8 cellular contexts compared by ENCODE assay signal in genomic region chr7:103149808-103150180, GRCh38. TPM values are rescaled to one million over a fixed set of nuclear protein-coding genes. Genes with fewer than 3 reads are reported as not detected.
A peak's percentile ranks its signal among the peaks of the same experiment; 100 is the strongest.
DNase-seq lines count a peak whose midpoint lies in the region; ATAC-seq and TF ChIP-seq lines count a peak whose summit lies in the region.

No MANE protein-coding gene starts in this region.

- CTCF ChIA-PET in activated CD8-positive, alpha-beta memory T cell treated with anti-CD3 and anti-CD28 coated beads, Interleukin-2, amount 10 ng/mL, durations not matched to agents 7 days and 5 days (lab: Charles Lee), result interaction anchor here (1.1 kb wide), 1 partner anchor 75 kb away, joined by 4 read pairs; the partner anchor contains the start of genes ARMC10 and FBXL13

- no peak for DNase-seq in activated CD8-positive, alpha-beta memory T cell treated with anti-CD3 and anti-CD28 coated beads, Interleukin-2, amount 10 ng/mL, durations not matched to agents 7 days and 5 days
- DNase-seq in activated CD8-positive, alpha-beta memory T cell treated with anti-CD3 and anti-CD28 coated beads for 24 hours, result no peak
- DNase-seq in NCI-H526 treated with DMSO at 0.1 percent for 48 hours (lab: John Stamatoyannopoulos, UW) (peak; percentile 93), epithelial cell of proximal tubule (ENCODE audit: low read depth) (no peak), nucleus accumbens (lab: John Stamatoyannopoulos, UW) (no peak)
- no peak for DNase-seq in stimulated activated CD4-positive, alpha-beta T cell treated with anti-CD3 and anti-CD28 coated beads, Interleukin-2, amount 100 ng/mL, for 48 hours

- peak overlapping the region; percentile 88 for H3K27ac Mint-ChIP-seq in activated CD8-positive, alpha-beta memory T cell treated with anti-CD3 and anti-CD28 coated beads, Interleukin-2, amount 10 ng/mL, durations not matched to agents 7 days and 5 days

- H3K9me3 Mint-ChIP-seq in activated CD8-positive, alpha-beta memory T cell treated with anti-CD3 and anti-CD28 coated beads, Interleukin-2, amount 10 ng/mL, durations not matched to agents 7 days and 5 days (ENCODE audit: low read depth), result no peaks in the 10 kb centered on the region

- H3K27ac ChIP-seq in rectal smooth muscle tissue (ENCODE audit: low read depth, low read length), result peak overlapping the region; percentile 98

- H3K27me3 Mint-ChIP-seq in activated CD8-positive, alpha-beta memory T cell treated with anti-CD3 and anti-CD28 coated beads, Interleukin-2, amount 10 ng/mL, durations not matched to agents 7 days and 5 days, result no peaks in the 10 kb centered on the region

- ATAC-seq in activated CD8-positive, alpha-beta memory T cell treated with anti-CD3 and anti-CD28 coated beads, Interleukin-2, amount 10 ng/mL, durations not matched to agents 7 days and 5 days, result no peak
- ATAC-seq in HG03095 (IDR thresholded peaks at IDR 0.05; ENCODE audit: unreplicated experiment), result no peak

- peaks cover 6% of the 10 kb centered on the region for H3K4me1 ChIP-seq in rectal smooth muscle tissue (ENCODE audit: control insufficient read depth, insufficient read depth, low read length)

- H3K9ac ChIP-seq in rectal smooth muscle tissue (ENCODE audit: low read length), result no peak overlapping the region

- TF ChIP-seq CTCF in epithelial cell of proximal tubule (conservative IDR thresholded peaks at IDR 0.05; ENCODE audit: low read depth, low read length), result no peak

- H3K4me3 ChIP-seq in epithelial cell of proximal tubule (ENCODE audit: low read depth, low read length) (peak overlapping the region; percentile 66), rectal smooth muscle tissue (ENCODE audit: low read length) (peak overlapping the region; percentile 94)

- H3K4me3 Mint-ChIP-seq in activated CD8-positive, alpha-beta memory T cell treated with anti-CD3 and anti-CD28 coated beads, Interleukin-2, amount 10 ng/mL, durations not matched to agents 7 days and 5 days, result peak overlapping the region; percentile 74

- no peaks in the 10 kb centered on the region for H3K36me3 ChIP-seq in rectal smooth muscle tissue (ENCODE audit: control insufficient read depth, insufficient read depth, low read length)

- no peaks in the 10 kb centered on the region for H3K27me3 ChIP-seq in rectal smooth muscle tissue (ENCODE audit: control insufficient read depth, insufficient read depth, low read length)

- peaks cover 49% of the 10 kb centered on the region for H3K4me1 Mint-ChIP-seq in activated CD8-positive, alpha-beta memory T cell treated with anti-CD3 and anti-CD28 coated beads, Interleukin-2, amount 10 ng/mL, durations not matched to agents 7 days and 5 days

- H3K36me3 Mint-ChIP-seq in activated CD8-positive, alpha-beta memory T cell treated with anti-CD3 and anti-CD28 coated beads, Interleukin-2, amount 10 ng/mL, durations not matched to agents 7 days and 5 days, result peaks cover 5% of the 10 kb centered on the region

RNA-seq across cellular contexts. Expression of gene NAPEPLD, which starts 0.9 kb away (rescaled TPM):
- 10 to 100 TPM; 11.4 to 12.9 TPM for total RNA-seq in activated CD8-positive, alpha-beta memory T cell treated with anti-CD3 and anti-CD28 coated beads, Interleukin-2, amount 10 ng/mL, durations not matched to agents 7 days and 5 days
- 4.6 and 5.8 TPM in 2 replicates for total RNA-seq in epithelial cell of proximal tubule
